In the genomic region with DNA sequence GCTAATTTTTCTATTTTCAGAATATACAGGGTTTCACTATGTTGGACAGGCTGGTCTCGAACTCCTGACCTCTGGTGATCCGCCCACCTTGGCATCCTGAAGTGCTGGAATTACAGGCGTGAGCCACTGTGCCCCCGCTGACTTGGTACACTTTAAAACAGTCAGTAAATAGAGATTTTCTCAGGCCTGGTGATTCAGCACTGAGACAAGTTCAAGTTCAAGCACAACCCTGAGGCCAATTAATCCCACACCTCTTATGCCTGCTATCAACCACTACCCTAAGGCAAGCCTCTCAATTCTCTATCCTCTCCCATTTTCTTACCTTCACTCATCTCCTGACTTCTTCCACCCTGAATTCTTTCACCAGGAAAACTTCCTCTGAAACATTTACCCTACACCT, we compare ENCODE assay signal across 1 cellular context.
TF ChIP-seq lines count a peak whose summit lies in the region.

No MANE protein-coding gene starts in this region.

TF ChIP-seq in GM23338, 12 proteins besides CTCF, POLR2A, EP300 and RAD21 (continued from another document):
- TF ChIP-seq, protein P1, sequence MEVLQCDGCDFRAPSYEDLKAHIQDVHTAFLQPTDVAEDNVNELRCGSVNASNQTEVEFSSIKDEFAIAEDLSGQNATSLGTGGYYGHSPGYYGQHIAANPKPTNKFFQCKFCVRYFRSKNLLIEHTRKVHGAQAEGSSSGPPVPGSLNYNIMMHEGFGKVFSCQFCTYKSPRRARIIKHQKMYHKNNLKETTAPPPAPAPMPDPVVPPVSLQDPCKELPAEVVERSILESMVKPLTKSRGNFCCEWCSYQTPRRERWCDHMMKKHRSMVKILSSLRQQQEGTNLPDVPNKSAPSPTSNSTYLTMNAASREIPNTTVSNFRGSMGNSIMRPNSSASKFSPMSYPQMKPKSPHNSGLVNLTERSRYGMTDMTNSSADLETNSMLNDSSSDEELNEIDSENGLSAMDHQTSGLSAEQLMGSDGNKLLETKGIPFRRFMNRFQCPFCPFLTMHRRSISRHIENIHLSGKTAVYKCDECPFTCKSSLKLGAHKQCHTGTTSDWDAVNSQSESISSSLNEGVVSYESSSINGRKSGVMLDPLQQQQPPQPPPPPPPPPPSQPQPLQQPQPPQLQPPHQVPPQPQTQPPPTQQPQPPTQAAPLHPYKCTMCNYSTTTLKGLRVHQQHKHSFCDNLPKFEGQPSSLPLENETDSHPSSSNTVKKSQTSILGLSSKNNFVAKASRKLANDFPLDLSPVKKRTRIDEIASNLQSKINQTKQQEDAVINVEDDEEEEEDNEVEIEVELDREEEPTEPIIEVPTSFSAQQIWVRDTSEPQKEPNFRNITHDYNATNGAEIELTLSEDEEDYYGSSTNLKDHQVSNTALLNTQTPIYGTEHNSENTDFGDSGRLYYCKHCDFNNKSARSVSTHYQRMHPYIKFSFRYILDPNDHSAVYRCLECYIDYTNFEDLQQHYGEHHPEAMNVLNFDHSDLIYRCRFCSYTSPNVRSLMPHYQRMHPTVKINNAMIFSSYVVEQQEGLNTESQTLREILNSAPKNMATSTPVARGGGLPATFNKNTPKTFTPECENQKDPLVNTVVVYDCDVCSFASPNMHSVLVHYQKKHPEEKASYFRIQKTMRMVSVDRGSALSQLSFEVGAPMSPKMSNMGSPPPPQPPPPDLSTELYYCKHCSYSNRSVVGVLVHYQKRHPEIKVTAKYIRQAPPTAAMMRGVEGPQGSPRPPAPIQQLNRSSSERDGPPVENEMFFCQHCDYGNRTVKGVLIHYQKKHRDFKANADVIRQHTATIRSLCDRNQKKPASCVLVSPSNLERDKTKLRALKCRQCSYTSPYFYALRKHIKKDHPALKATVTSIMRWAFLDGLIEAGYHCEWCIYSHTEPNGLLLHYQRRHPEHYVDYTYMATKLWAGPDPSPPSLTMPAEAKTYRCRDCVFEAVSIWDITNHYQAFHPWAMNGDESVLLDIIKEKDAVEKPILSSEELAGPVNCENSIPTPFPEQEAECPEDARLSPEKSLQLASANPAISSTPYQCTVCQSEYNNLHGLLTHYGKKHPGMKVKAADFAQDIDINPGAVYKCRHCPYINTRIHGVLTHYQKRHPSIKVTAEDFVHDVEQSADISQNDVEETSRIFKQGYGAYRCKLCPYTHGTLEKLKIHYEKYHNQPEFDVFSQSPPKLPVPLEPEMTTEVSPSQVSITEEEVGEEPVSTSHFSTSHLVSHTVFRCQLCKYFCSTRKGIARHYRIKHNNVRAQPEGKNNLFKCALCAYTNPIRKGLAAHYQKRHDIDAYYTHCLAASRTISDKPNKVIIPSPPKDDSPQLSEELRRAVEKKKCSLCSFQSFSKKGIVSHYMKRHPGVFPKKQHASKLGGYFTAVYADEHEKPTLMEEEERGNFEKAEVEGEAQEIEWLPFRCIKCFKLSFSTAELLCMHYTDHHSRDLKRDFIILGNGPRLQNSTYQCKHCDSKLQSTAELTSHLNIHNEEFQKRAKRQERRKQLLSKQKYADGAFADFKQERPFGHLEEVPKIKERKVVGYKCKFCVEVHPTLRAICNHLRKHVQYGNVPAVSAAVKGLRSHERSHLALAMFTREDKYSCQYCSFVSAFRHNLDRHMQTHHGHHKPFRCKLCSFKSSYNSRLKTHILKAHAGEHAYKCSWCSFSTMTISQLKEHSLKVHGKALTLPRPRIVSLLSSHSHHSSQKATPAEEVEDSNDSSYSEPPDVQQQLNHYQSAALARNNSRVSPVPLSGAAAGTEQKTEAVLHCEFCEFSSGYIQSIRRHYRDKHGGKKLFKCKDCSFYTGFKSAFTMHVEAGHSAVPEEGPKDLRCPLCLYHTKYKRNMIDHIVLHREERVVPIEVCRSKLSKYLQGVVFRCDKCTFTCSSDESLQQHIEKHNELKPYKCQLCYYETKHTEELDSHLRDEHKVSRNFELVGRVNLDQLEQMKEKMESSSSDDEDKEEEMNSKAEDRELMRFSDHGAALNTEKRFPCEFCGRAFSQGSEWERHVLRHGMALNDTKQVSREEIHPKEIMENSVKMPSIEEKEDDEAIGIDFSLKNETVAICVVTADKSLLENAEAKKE (CRISPR knock-in tag; IDR thresholded peaks at IDR 0.05): no peak
- TF ChIP-seq NANOG (IDR thresholded peaks at IDR 0.05; ENCODE audit: borderline replicate concordance) (no peak), ZNF114 (CRISPR knock-in tag; IDR thresholded peaks at IDR 0.05) (no peak), STAT1 (IDR thresholded peaks at IDR 0.05; ENCODE audit: unreplicated experiment) (no peak)
